In the genomic region with DNA sequence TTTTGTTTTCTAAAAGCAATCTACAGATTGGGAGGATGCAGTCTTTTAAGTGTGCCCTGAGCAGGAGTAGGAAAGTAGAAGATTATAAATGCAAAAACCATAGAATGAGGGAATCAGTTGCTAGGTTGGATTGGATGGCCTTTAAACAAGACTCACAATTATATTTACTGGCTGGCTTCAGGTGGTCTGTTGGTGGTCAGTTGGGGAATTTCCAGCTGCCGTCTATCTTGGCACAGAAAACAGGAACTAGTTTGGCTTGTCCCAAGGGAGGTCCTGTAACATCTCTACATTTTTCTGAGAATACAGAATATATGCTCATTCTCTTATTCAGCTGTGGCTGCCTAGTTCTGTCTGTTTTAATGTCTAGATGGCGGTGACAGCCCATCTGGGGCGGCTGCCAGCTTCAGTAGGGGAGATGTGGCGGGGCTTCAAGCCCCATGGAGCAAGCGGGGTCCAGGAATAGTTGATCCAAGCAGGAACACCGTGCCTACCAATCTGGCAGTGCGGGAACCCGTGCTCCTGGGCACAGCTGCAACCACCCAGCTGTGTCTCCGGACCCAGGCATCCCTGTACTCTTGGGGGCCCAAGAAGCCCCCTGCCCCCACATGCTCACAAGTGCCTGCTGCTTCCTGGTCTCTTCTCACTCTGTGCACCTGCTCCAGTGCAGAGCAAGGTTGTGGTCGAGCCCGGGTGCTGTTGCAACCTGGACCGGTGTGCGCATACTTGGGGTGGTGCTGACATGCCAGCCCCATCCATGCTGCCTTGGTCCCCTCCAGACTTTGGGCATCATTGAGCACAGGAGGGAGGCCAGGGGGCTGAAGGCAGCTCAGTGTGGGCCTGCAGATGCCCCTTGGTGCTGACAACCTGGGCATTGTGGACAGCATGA, we compare ENCODE assay signal across 19 cellular contexts.
DNase-seq lines count a peak whose midpoint lies in the region; ATAC-seq and TF ChIP-seq lines count a peak whose summit lies in the region.
"Had no signal": no experiment of that assay in that cellular context is flagged by ENCODE, and none has a peak within 500 bp of the region (broad histone marks: within the 10 kb centered on the region; RNA-seq: fewer than 3 reads in every experiment).

No MANE protein-coding gene starts in this region.

- no peaks in the 10 kb centered on the region for H4K20me1 ChIP-seq in OCI-LY3 (ENCODE audit: insufficient read depth, low read length)

- peak overlapping the region; percentile 30 for H3K4me2 ChIP-seq in OCI-LY3 (ENCODE audit: low read length)
- H3K4me2 ChIP-seq: PC-9 had no signal

- H3K9ac ChIP-seq in OCI-LY3 (ENCODE audit: low read length), result no peak overlapping the region

- TF ChIP-seq POLR2A in sigmoid colon (IDR thresholded peaks at IDR 0.05), result no peak

- no peaks in the 10 kb centered on the region; the same call in 1 of the 2 replicates for H3K9me3 ChIP-seq in OCI-LY3 (ENCODE audit: insufficient read depth, low read length)
- H3K9me3 ChIP-seq in sigmoid colon, result no peaks in the 10 kb centered on the region
- H3K9me3 ChIP-seq: esophagus muscularis mucosa, pancreas had no signal

- TF ChIP-seq EP300 in sigmoid colon (IDR thresholded peaks at IDR 0.05), result no peak

- H3K4me3 Mint-ChIP-seq in activated CD4-positive, alpha-beta T cell treated with anti-CD3 and anti-CD28 coated beads, Interleukin-2, amount 10 ng/mL, durations not matched to agents 24 days and 14 days, result no peak overlapping the region
- H3K4me3 Mint-ChIP-seq: CD14-positive monocyte had no signal

- intact Hi-C loops in sigmoid colon (cut with DNase I), result no loop called here
- intact Hi-C loops in activated CD4-positive, alpha-beta T cell treated with anti-CD3 and anti-CD28 coated beads, Interleukin-2, amount 10 ng/mL, durations not matched to agents 24 days and 14 days (cut with micrococcal nuclease), result no loop called here

- H3K27ac ChIP-seq in OCI-LY3 (ENCODE audit: low read length) (no peak overlapping the region), sigmoid colon (no peak overlapping the region)
- H3K27ac ChIP-seq: esophagus muscularis mucosa, heart left ventricle, pancreas, PC-9 had no signal

- 74 to 80% methylated on average over 13 of the region's 13 CpGs for WGBS in sigmoid colon, 2 donors

- H2AFZ ChIP-seq in OCI-LY3 (ENCODE audit: low read depth, low read length), result 0 out of 2 replicates have a peak overlapping the region, but pooled peaks have one; percentile 30
- H2AFZ ChIP-seq: PC-9 had no signal

- H3K36me3 ChIP-seq in OCI-LY3 (replicated peaks; ENCODE audit: low read depth, low read length) (no peaks in the 10 kb centered on the region), sigmoid colon (no peaks in the 10 kb centered on the region)
- H3K36me3 ChIP-seq: esophagus muscularis mucosa, heart left ventricle, pancreas had no signal

- H3K4me1 Mint-ChIP-seq in activated CD4-positive, alpha-beta T cell treated with anti-CD3 and anti-CD28 coated beads, Interleukin-2, amount 10 ng/mL, durations not matched to agents 24 days and 14 days, result no peaks in the 10 kb centered on the region
- H3K4me1 Mint-ChIP-seq: CD14-positive monocyte had no signal

- H3K9me3 Mint-ChIP-seq in activated CD4-positive, alpha-beta T cell treated with anti-CD3 and anti-CD28 coated beads, Interleukin-2, amount 10 ng/mL, durations not matched to agents 24 days and 14 days, result peaks cover 13% of the 10 kb centered on the region

- no peak overlapping the region for H3K27ac Mint-ChIP-seq in activated CD4-positive, alpha-beta T cell treated with anti-CD3 and anti-CD28 coated beads, Interleukin-2, amount 10 ng/mL, durations not matched to agents 24 days and 14 days
- H3K27ac Mint-ChIP-seq: CD14-positive monocyte had no signal

- H3K36me3 Mint-ChIP-seq in activated CD4-positive, alpha-beta T cell treated with anti-CD3 and anti-CD28 coated beads, Interleukin-2, amount 10 ng/mL, durations not matched to agents 24 days and 14 days (ENCODE audit: low read depth), result no peaks in the 10 kb centered on the region
- H3K36me3 Mint-ChIP-seq: CD14-positive monocyte had no signal

- ATAC-seq in GM19023 (IDR thresholded peaks at IDR 0.05; ENCODE audit: unreplicated experiment), result peak; percentile 52
- ATAC-seq in HG02798 (IDR thresholded peaks at IDR 0.05; ENCODE audit: poor library complexity, unreplicated experiment), result peak; percentile 54
- ATAC-seq: heart left ventricle, pancreas had no signal

- H3K4me1 ChIP-seq in OCI-LY3 (ENCODE audit: low read length) (peaks cover 14% of the 10 kb centered on the region), sigmoid colon (no peaks in the 10 kb centered on the region)
- H3K4me1 ChIP-seq: esophagus muscularis mucosa, heart left ventricle, pancreas had no signal

- H3K4me3 ChIP-seq in OCI-LY3 (ENCODE audit: low read length) (no peak overlapping the region), sigmoid colon (no peak overlapping the region)
- H3K4me3 ChIP-seq: esophagus muscularis mucosa, heart left ventricle, pancreas, PC-9 had no signal

- DNase-seq in sigmoid colon, result no peak
- no peak for DNase-seq in T-helper 2 cell
- no peak for DNase-seq in OCI-M2 (lab: John Stamatoyannopoulos, UW; ENCODE audit: unreplicated experiment)
- DNase-seq in activated CD4-positive, alpha-beta T cell treated with anti-CD3 and anti-CD28 coated beads, Interleukin-2, amount 10 ng/mL, durations not matched to agents 24 days and 14 days, result no peak
- DNase-seq: activated naive CD4-positive, alpha-beta T cell treated with Interleukin-2 at 50 U/mL for 16 hours; dermis blood vessel endothelial cell; DND-41; heart left ventricle; KG1; kidney glomerular epithelial cell; NCI-H1436 treated with DMSO at 0.1 percent for 48 hours; NCI-H524; PC-9 had no signal

- TF ChIP-seq CTCF in OCI-LY3 (IDR thresholded peaks at IDR 0.05; ENCODE audit: low read depth, low read length) (no peak), sigmoid colon (IDR thresholded peaks at IDR 0.05) (no peak)

- H3K27me3 Mint-ChIP-seq in activated CD4-positive, alpha-beta T cell treated with anti-CD3 and anti-CD28 coated beads, Interleukin-2, amount 10 ng/mL, durations not matched to agents 24 days and 14 days, result no peaks in the 10 kb centered on the region

- H3K27me3 ChIP-seq in OCI-LY3 (ENCODE audit: low read depth, low read length) (no peaks in the 10 kb centered on the region), sigmoid colon (no peaks in the 10 kb centered on the region)
- H3K27me3 ChIP-seq: esophagus muscularis mucosa, heart left ventricle, pancreas had no signal

- no peaks in the 10 kb centered on the region for H3K79me2 ChIP-seq in OCI-LY3 (ENCODE audit: low read length)
